31 cellular contexts compared by ENCODE assay signal in the genomic region with DNA sequence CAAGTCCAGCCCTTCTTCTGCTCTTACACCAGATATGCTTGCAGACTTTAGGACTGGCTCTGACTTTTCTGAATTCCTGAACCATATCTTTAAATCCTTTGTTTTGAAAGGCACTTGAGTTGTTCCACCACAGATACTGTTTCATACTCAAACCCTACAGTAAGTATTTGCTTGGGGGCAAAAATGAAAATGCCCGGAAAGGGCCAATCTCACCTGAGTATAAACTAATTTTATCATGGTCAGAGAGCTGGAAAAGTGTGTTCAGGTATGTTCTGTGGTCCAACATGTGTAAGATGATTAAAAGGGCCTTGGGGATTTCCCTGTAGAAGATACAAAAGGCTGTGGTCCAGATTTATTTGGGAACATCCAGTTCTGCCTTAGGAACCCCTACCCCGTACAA.
"Had no signal": no experiment of that assay in that cellular context is flagged by ENCODE, and none has a peak within 500 bp of the region (broad histone marks: within the 10 kb centered on the region; RNA-seq: fewer than 3 reads in every experiment).

No MANE protein-coding gene starts in this region.

- ATAC-seq: activated naive CD4-positive, alpha-beta T cell treated with anti-CD3 and anti-CD28 coated beads, Interleukin-2, amount 50 U/mL, for 72 hours; activated naive CD8-positive, alpha-beta T cell treated with anti-CD3 and anti-CD28 coated beads, Interleukin-2, amount 50 U/mL, for 24 hours; activated T-cell treated with anti-CD3 and anti-CD28 coated beads, Interleukin-2, amount 50 U/mL, for 4 hours; activated T-cell treated with anti-CD3 and anti-CD28 coated beads, Interleukin-2, amount 50 U/mL, for 72 hours; activated T-helper 17 cell treated with anti-CD3 and anti-CD28 coated beads, Interleukin-2, amount 50 U/mL, for 72 hours; body of pancreas had no signal

- DNase-seq: activated effector memory CD4-positive, alpha-beta T cell treated with anti-CD3 and anti-CD28 coated beads, Interleukin-2, amount 50 U/mL, for 16 hours; activated effector memory CD4-positive, alpha-beta T cell treated with Interleukin-2 at 50 U/mL for 16 hours; activated gamma-delta T cell treated with Interleukin-2 at 50 U/mL for 16 hours; activated naive CD4-positive, alpha-beta T cell; activated naive CD4-positive, alpha-beta T cell treated with anti-CD3 and anti-CD28 coated beads for 36 hours; activated naive CD4-positive, alpha-beta T cell treated with anti-CD3 and anti-CD28 coated beads, Interleukin-2, amount 10 ng/mL, durations not matched to agents 7 days and 5 days; activated naive CD4-positive, alpha-beta T cell treated with anti-CD3 and anti-CD28 coated beads, Interleukin-2, amount 50 U/mL, for 16 hours; activated naive CD4-positive, alpha-beta T cell treated with Interleukin-2 at 50 U/mL for 16 hours; activated naive CD8-positive, alpha-beta T cell treated with anti-CD3 and anti-CD28 coated beads for 36 hours; activated naive CD8-positive, alpha-beta T cell treated with anti-CD3 and anti-CD28 coated beads, Interleukin-2, amount 10 ng/mL, durations not matched to agents 7 days and 5 days; activated naive CD8-positive, alpha-beta T cell treated with anti-CD3 and anti-CD28 coated beads, Interleukin-2, amount 50 U/mL, for 24 hours; activated T-cell treated with anti-CD3 and anti-CD28 coated beads, Interleukin-2, amount 50 U/mL, for 1 hour; activated T-cell treated with anti-CD3 and anti-CD28 coated beads, Interleukin-2, amount 50 U/mL, for 24 hours; activated T-cell treated with anti-CD3 and anti-CD28 coated beads, Interleukin-2, amount 50 U/mL, for 4 hours; activated T-cell treated with anti-CD3 and anti-CD28 coated beads, Interleukin-2, amount 50 U/mL, for 48 hours; activated T-cell treated with anti-CD3 and anti-CD28 coated beads, Interleukin-2, amount 50 U/mL, for 72 hours; adrenal gland; amniotic stem cell; amygdala; anterior cingulate cortex; aorta; body of pancreas; brain microvascular endothelial cell; caudate nucleus; central memory CD4-positive, alpha-beta T cell; cerebellar nuclear complex had no signal

- H3K36me3 ChIP-seq: adrenal gland, ascending aorta, brain microvascular endothelial cell, breast epithelium, cardiac muscle cell had no signal

- H3K27ac ChIP-seq: adrenal gland, ascending aorta, body of pancreas, brain microvascular endothelial cell, breast epithelium, cardiac muscle cell had no signal

- H3K27me3 ChIP-seq: adrenal gland, ascending aorta, body of pancreas, brain microvascular endothelial cell, breast epithelium had no signal

- H3K4me1 ChIP-seq: adrenal gland, ascending aorta, body of pancreas, breast epithelium had no signal

- H3K4me3 ChIP-seq: adrenal gland, ascending aorta, body of pancreas, breast epithelium, cardiac muscle cell had no signal

- H3K9me3 ChIP-seq: adrenal gland, ascending aorta, body of pancreas, breast epithelium had no signal
